In genomic region chr12:128849802-128850201, GRCh38 we compare ENCODE assay signal across 5 cellular contexts. TPM values are rescaled to one million over a fixed set of nuclear protein-coding genes. Genes with fewer than 3 reads are reported as not detected.
"Had no signal": no experiment of that assay in that cellular context is flagged by ENCODE, and none has a peak within 500 bp of the region (broad histone marks: within the 10 kb centered on the region; RNA-seq: fewer than 3 reads in every experiment).

No MANE protein-coding gene starts in this region.

RNA-seq across cellular contexts. Expression of gene GLT1D1, which starts 3.5 kb away (rescaled TPM):
- total RNA-seq: activated B cell treated with CpG ODN at 0.5 μM for 24 hours; activated CD4-positive, alpha-beta memory T cell treated with anti-CD3 and anti-CD28 coated beads for 36 hours; activated naive CD4-positive, alpha-beta T cell treated with anti-CD3 and anti-CD28 coated beads for 36 hours; activated T-helper 17 cell treated with anti-CD3 and anti-CD28 coated beads, Interleukin-2, amount 50 U/mL, for 72 hours; body of pancreas had no signal
